Comparison of ENCODE assay signal across 8 cellular contexts in genomic region chr10:73729781-73730152, GRCh38. TPM values are rescaled to one million over a fixed set of nuclear protein-coding genes. Genes with fewer than 3 reads are reported as not detected.
DNase-seq lines count a peak whose midpoint lies in the region; TF ChIP-seq lines count a peak whose summit lies in the region.
"Not testable (repeated sequence)": the region's sequence is repeated elsewhere in the genome, so short reads cannot be mapped to it uniquely, and the experiment has no call there.

No MANE protein-coding gene starts in this region.

- peaks cover 29% of the 10 kb centered on the region for H3K36me3 Mint-ChIP-seq in activated CD4-positive, alpha-beta T cell treated with anti-CD3 and anti-CD28 coated beads, Interleukin-2, amount 10 ng/mL, durations not matched to agents 24 days and 14 days (ENCODE audit: low read depth)
- not testable (repeated sequence) for H3K36me3 Mint-ChIP-seq in type B pancreatic cell

- not testable (repeated sequence) for H3K9me3 Mint-ChIP-seq in activated CD4-positive, alpha-beta T cell treated with anti-CD3 and anti-CD28 coated beads, Interleukin-2, amount 10 ng/mL, durations not matched to agents 24 days and 14 days; type B pancreatic cell

- in situ Hi-C loops in astrocyte of the spinal cord (cut with HindIII; ENCODE audit: low sequenced_read_pairs) = not testable (repeated sequence)

- TF ChIP-seq CTCF in astrocyte of the spinal cord (IDR thresholded peaks at IDR 0.05; ENCODE audit: low read depth, low read length); fibroblast of pulmonary artery (IDR thresholded peaks at IDR 0.05; ENCODE audit: low read length, missing control alignments); spleen (IDR thresholded peaks at IDR 0.05 in 8 of 11, conservative IDR thresholded peaks at IDR 0.05 in 3 of 11); type B pancreatic cell (conservative IDR thresholded peaks at IDR 0.05): not testable (repeated sequence)

- H3K27ac Mint-ChIP-seq in activated CD4-positive, alpha-beta T cell treated with anti-CD3 and anti-CD28 coated beads, Interleukin-2, amount 10 ng/mL, durations not matched to agents 24 days and 14 days = peak overlapping the region; percentile 99
- H3K27ac Mint-ChIP-seq in type B pancreatic cell = peak overlapping the region; percentile 98

- TF ChIP-seq POLR2A in spleen (IDR thresholded peaks at IDR 0.05) = not testable (repeated sequence)

- DNase-seq in GM04504 (ENCODE audit: low read depth) = peak; percentile 17
- peak; percentile 20 for DNase-seq in NCI-H226
- peak; percentile 81 for DNase-seq in activated CD4-positive, alpha-beta T cell treated with anti-CD3 and anti-CD28 coated beads, Interleukin-2, amount 10 ng/mL, durations not matched to agents 24 days and 14 days
- DNase-seq in astrocyte of the spinal cord (ENCODE audit: low read depth, low spot score); fibroblast of pulmonary artery (ENCODE audit: low read depth); spleen; type B pancreatic cell (ENCODE audit: extremely low spot score, unreplicated experiment): not testable (repeated sequence)

- intact Hi-C loops in activated CD4-positive, alpha-beta T cell treated with anti-CD3 and anti-CD28 coated beads, Interleukin-2, amount 10 ng/mL, durations not matched to agents 24 days and 14 days (cut with micrococcal nuclease) = loop anchor here (1.0 to 2.0 kb wide), 5 partner anchors 15 to 234 kb away; partner anchors contain the start of genes NDST2, SEC24C and ZSWIM8
- intact Hi-C loops in spleen (cut with DNase I; ENCODE audit: low total_unique reads) = not testable (repeated sequence)

- peak overlapping the region; percentile 87 for H3K27ac ChIP-seq in mesodermal cell (ENCODE audit: low read depth, low read length, severe bottlenecking)
- H3K27ac ChIP-seq in spleen = peak overlapping the region; percentile 86 to 95 (median 92)

- not testable (repeated sequence) for H3K4me1 Mint-ChIP-seq in activated CD4-positive, alpha-beta T cell treated with anti-CD3 and anti-CD28 coated beads, Interleukin-2, amount 10 ng/mL, durations not matched to agents 24 days and 14 days
- peaks cover 11% of the 10 kb centered on the region for H3K4me1 Mint-ChIP-seq in type B pancreatic cell (ENCODE audit: unreplicated experiment)

- not testable (repeated sequence) for H3K9me3 ChIP-seq in mesodermal cell (ENCODE audit: control insufficient read depth, low read length); spleen

- 0 to 29% methylated on average over 1 to 2 of the region's 9 CpGs for WGBS in mesodermal cell (ENCODE audit: insufficient coverage in 2 of 2), 2 experiments
- WGBS in spleen, 5 donors = 0 to 1% (median 0%) methylated on average over 9 of the region's 9 CpGs

- not testable (repeated sequence) for H3K27me3 ChIP-seq in spleen (replicated peaks in 1 of 7)

- peak overlapping the region; percentile 100 for H3K4me3 Mint-ChIP-seq in activated CD4-positive, alpha-beta T cell treated with anti-CD3 and anti-CD28 coated beads, Interleukin-2, amount 10 ng/mL, durations not matched to agents 24 days and 14 days
- H3K4me3 Mint-ChIP-seq in type B pancreatic cell = peak overlapping the region; percentile 100

- not testable (repeated sequence) for H3K4me1 ChIP-seq in mesodermal cell (ENCODE audit: control insufficient read depth, insufficient read depth, low read length, poor library complexity, severe bottlenecking)
- H3K4me1 ChIP-seq in spleen = peaks cover 13 to 55% (median 36%) of the 10 kb centered on the region in 6 donors

- peaks cover 66% of the 10 kb centered on the region for H3K36me3 ChIP-seq in mesodermal cell (ENCODE audit: control insufficient read depth, insufficient read depth, low read length)
- peaks cover 0 to 71% (median 46%) of the 10 kb centered on the region in 6 donors for H3K36me3 ChIP-seq in spleen

- peak overlapping the region; percentile 88 for H3K4me3 ChIP-seq in astrocyte of the spinal cord (ENCODE audit: low read depth, low read length)
- H3K4me3 ChIP-seq in fibroblast of pulmonary artery (replicated peaks; ENCODE audit: low read depth, low read length) = peak overlapping the region; percentile 93
- peak overlapping the region; percentile 84 for H3K4me3 ChIP-seq in mesodermal cell (ENCODE audit: extremely low read depth, insufficient read depth, low read length, poor library complexity, severe bottlenecking)
- H3K4me3 ChIP-seq in spleen = peak overlapping the region; percentile 64 to 96 (median 80)

- H3K27me3 Mint-ChIP-seq in activated CD4-positive, alpha-beta T cell treated with anti-CD3 and anti-CD28 coated beads, Interleukin-2, amount 10 ng/mL, durations not matched to agents 24 days and 14 days; type B pancreatic cell: not testable (repeated sequence)

RNA-seq across cellular contexts. Expression of gene SEC24C, which starts 14.4 kb away (rescaled TPM):
- 106 TPM in 2 replicates for total RNA-seq in activated CD4-positive, alpha-beta T cell treated with anti-CD3 and anti-CD28 coated beads, Interleukin-2, amount 10 ng/mL, durations not matched to agents 24 days and 14 days
- 81.1 TPM for polyA plus RNA-seq in mesodermal cell (2013, experiment 1 of 2)
- 68.9 TPM for polyA plus RNA-seq in mesodermal cell (2013, experiment 2 of 2)
- total RNA-seq in spleen (10 to 100 TPM; 61.1 to 75.6 (median 71.6) TPM), type B pancreatic cell (ENCODE audit: low replicate concordance) (75.5 and 90.3 TPM in 2 replicates)
- 10 to 100 TPM; 20.4 to 42.3 (median 28.6) TPM for polyA plus RNA-seq in spleen

RNA-seq across cellular contexts. Expression of gene AGAP5, which starts 31.9 kb away (rescaled TPM):
- 10.1 and 13.9 TPM in 2 replicates for total RNA-seq in activated CD4-positive, alpha-beta T cell treated with anti-CD3 and anti-CD28 coated beads, Interleukin-2, amount 10 ng/mL, durations not matched to agents 24 days and 14 days
- polyA plus RNA-seq in mesodermal cell (2013, experiment 1 of 2) = 4.9 TPM
- polyA plus RNA-seq in mesodermal cell (2013, experiment 2 of 2) = 3.5 TPM
- total RNA-seq in spleen (10 to 100 TPM in 4 of 7 donors, 1 to 10 TPM in 3; 5.4 to 15.7 (median 10.7) TPM), type B pancreatic cell (ENCODE audit: low replicate concordance) (4.7 and 10.3 TPM in 2 replicates)
- polyA plus RNA-seq in spleen = 1 to 10 TPM; 2.6 to 5.8 (median 5.4) TPM

RNA-seq across cellular contexts. Expression of gene CHCHD1, which starts 52.1 kb away (rescaled TPM):
- total RNA-seq in activated CD4-positive, alpha-beta T cell treated with anti-CD3 and anti-CD28 coated beads, Interleukin-2, amount 10 ng/mL, durations not matched to agents 24 days and 14 days = 34.9 and 37.8 TPM in 2 replicates
- 83.9 TPM for polyA plus RNA-seq in mesodermal cell (2013, experiment 1 of 2)
- polyA plus RNA-seq in mesodermal cell (2013, experiment 2 of 2) = 76.2 TPM
- 10 to 100 TPM; 14.6 to 31.6 (median 18.3) TPM for total RNA-seq in spleen
- 10 to 100 TPM; 57.9 to 75.9 (median 73.1) TPM for polyA plus RNA-seq in spleen
- 32.6 and 37.1 TPM in 2 replicates for total RNA-seq in type B pancreatic cell (ENCODE audit: low replicate concordance)

RNA-seq across cellular contexts. Expression of gene ZSWIM8, which starts 55.6 kb away (rescaled TPM):
- 50.8 and 53.5 TPM in 2 replicates for total RNA-seq in activated CD4-positive, alpha-beta T cell treated with anti-CD3 and anti-CD28 coated beads, Interleukin-2, amount 10 ng/mL, durations not matched to agents 24 days and 14 days
- polyA plus RNA-seq in mesodermal cell (2013, experiment 1 of 2) = 87.3 TPM
- 78.3 TPM for polyA plus RNA-seq in mesodermal cell (2013, experiment 2 of 2)
- total RNA-seq in spleen = 100 to 1,000 TPM in 6 of 7 donors, 10 to 100 TPM in 1; 97.0 to 141 (median 129) TPM
- polyA plus RNA-seq in spleen = 100 to 1,000 TPM in 2 of 3 donors, 10 to 100 TPM in 1; 51.5 to 109 (median 101) TPM
- 131 and 139 TPM in 2 replicates for total RNA-seq in type B pancreatic cell (ENCODE audit: low replicate concordance)
